In genomic region chr1:221272940-221273339, GRCh38 we compare ENCODE assay signal across 2 cellular contexts.
TF ChIP-seq lines count a peak whose summit lies in the region.

No MANE protein-coding gene starts in this region.

TF ChIP-seq in GM23338, 12 proteins besides CTCF, POLR2A, EP300 and RAD21:
- no peak for TF ChIP-seq ZNF114 (CRISPR knock-in tag; IDR thresholded peaks at IDR 0.05)
- TF ChIP-seq EZH2 (IDR thresholded peaks at IDR 0.05; ENCODE audit: low read depth, unreplicated experiment): no peak
- no peak for TF ChIP-seq CREB1 (CRISPR knock-in tag; IDR thresholded peaks at IDR 0.05; ENCODE audit: low read depth)
- no peak for TF ChIP-seq NANOG (IDR thresholded peaks at IDR 0.05; ENCODE audit: borderline replicate concordance)
- no peak for TF ChIP-seq EZH2phosphoT487 (IDR thresholded peaks at IDR 0.05; ENCODE audit: unreplicated experiment)
- TF ChIP-seq ETS1 (IDR thresholded peaks at IDR 0.05): no peak
- no peak for TF ChIP-seq JUNB (IDR thresholded peaks at IDR 0.05; ENCODE audit: unreplicated experiment)
- no peak for TF ChIP-seq ZNF462 (CRISPR knock-in tag; IDR thresholded peaks at IDR 0.05)
- no peak for TF ChIP-seq STAT1 (IDR thresholded peaks at IDR 0.05; ENCODE audit: unreplicated experiment)
- no peak for TF ChIP-seq REST (IDR thresholded peaks at IDR 0.05; ENCODE audit: unreplicated experiment)
- TF ChIP-seq ZNF331 (CRISPR knock-in tag; IDR thresholded peaks at IDR 0.05; ENCODE audit: low read depth): no peak
- TF ChIP-seq POLR2AphosphoS5 (IDR thresholded peaks at IDR 0.05; ENCODE audit: low read depth): no peak
TF ChIP-seq in GM23338: peak in this region for 0.

TF ChIP-seq in H1, 55 proteins besides CTCF, POLR2A, EP300 and RAD21:
- no peak for TF ChIP-seq ATF3 (IDR thresholded peaks at IDR 0.05; ENCODE audit: insufficient read depth, low read depth, low read length)
- no peak for TF ChIP-seq SP4 (IDR thresholded peaks at IDR 0.05; ENCODE audit: low read length)
- TF ChIP-seq RBBP5 (IDR thresholded peaks at IDR 0.05; ENCODE audit: borderline replicate concordance, low read depth, low read length): no peak
- no peak for TF ChIP-seq RNF2 (IDR thresholded peaks at IDR 0.05; ENCODE audit: borderline replicate concordance, low read depth, low read length, missing control alignments, poor library complexity, severe bottlenecking)
- no peak for TF ChIP-seq BRCA1 (IDR thresholded peaks at IDR 0.05; ENCODE audit: low read depth, low read length)
- no peak for TF ChIP-seq RFX5 (IDR thresholded peaks at IDR 0.05; ENCODE audit: borderline replicate concordance, low read depth, low read length)
- no peak for TF ChIP-seq POLR2AphosphoS5 (IDR thresholded peaks at IDR 0.05; ENCODE audit: low read depth, low read length)
- no peak for TF ChIP-seq EZH2 (IDR thresholded peaks at IDR 0.05; ENCODE audit: low read depth, low read length, severe bottlenecking)
- no peak for TF ChIP-seq KDM4A (IDR thresholded peaks at IDR 0.05; ENCODE audit: low read depth, low read length, severe bottlenecking)
- TF ChIP-seq CHD1 (IDR thresholded peaks at IDR 0.05; ENCODE audit: low read depth, low read length): no peak
- no peak for TF ChIP-seq KDM5A (IDR thresholded peaks at IDR 0.05; ENCODE audit: low read length)
- no peak for TF ChIP-seq MAX (IDR thresholded peaks at IDR 0.05)
- TF ChIP-seq BACH1 (IDR thresholded peaks at IDR 0.05; ENCODE audit: low read length): no peak
